1 cellular context compared by ENCODE assay signal in genomic region chr1:19892129-19892528, GRCh38.
TF ChIP-seq lines count a peak whose summit lies in the region.

No MANE protein-coding gene starts in this region.

TF ChIP-seq in endothelial cell of umbilical vein, 7 proteins besides CTCF, POLR2A, EP300 and RAD21:
- no peak for TF ChIP-seq GATA2 (IDR thresholded peaks at IDR 0.05; ENCODE audit: insufficient read depth, insufficient read length, low read depth, low read length)
- TF ChIP-seq FOS (IDR thresholded peaks at IDR 0.05; ENCODE audit: borderline replicate concordance, insufficient read depth, low read length) = no peak
- TF ChIP-seq POLR2AphosphoS5 (IDR thresholded peaks at IDR 0.05; ENCODE audit: insufficient read depth, low read depth, low read length) = no peak
- TF ChIP-seq MYC (IDR thresholded peaks at IDR 0.05; ENCODE audit: low read depth, low read length) = no peak
- no peak for TF ChIP-seq MAX (IDR thresholded peaks at IDR 0.05; ENCODE audit: insufficient read depth, insufficient read length)
- no peak for TF ChIP-seq JUN (IDR thresholded peaks at IDR 0.05; ENCODE audit: borderline replicate concordance, insufficient read depth, insufficient read length, low read depth)
- no peak for TF ChIP-seq EZH2 (IDR thresholded peaks at IDR 0.05; ENCODE audit: borderline replicate concordance, low read depth, low read length, severe bottlenecking)
